9 cellular contexts compared by ENCODE assay signal in the genomic region with DNA sequence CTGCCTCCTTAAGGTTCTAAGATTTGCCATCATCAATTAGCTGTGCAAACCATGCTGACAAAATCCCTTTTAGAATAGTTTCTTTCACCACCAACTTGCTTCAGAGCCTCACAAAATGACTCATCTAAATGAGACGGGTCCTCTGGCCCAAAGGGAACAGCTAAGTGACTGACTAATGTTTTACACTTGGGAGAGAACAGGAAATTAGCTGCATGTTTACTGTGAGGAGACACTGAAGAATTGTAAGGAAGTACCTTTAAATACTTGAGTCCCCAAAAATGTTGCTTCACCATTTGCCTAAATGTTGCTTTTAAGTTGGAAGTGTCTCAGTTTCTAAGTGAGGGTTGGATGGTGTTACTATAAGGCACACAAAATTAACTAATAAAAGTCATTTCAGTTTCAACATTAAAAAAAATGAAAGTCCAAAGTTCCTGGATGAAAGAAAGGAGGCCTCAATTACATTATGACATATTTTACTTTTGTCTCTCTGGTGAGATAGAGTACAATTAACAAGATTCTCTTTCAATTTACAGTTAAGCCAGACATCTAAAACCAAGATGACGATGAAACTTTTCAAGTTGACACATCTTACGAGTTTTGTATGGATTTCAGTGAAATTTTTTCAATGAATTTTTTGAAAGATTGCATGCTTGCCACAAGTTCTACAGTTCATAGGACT.
DNase-seq lines count a peak whose midpoint lies in the region; ATAC-seq and TF ChIP-seq lines count a peak whose summit lies in the region.
"Had no signal": no experiment of that assay in that cellular context is flagged by ENCODE, and none has a peak within 500 bp of the region (broad histone marks: within the 10 kb centered on the region; RNA-seq: fewer than 3 reads in every experiment).

No MANE protein-coding gene starts in this region.

- DNase-seq in AG09319 (ENCODE audit: extremely low read depth, low read depth) (peak; percentile 24), LHCN-M2 (ENCODE audit: low read depth) (peak; percentile 95), endothelial cell (ENCODE audit: low spot score) (no peak), NAMALWA (ENCODE audit: low spot score) (no peak), DMS153 (lab: John Stamatoyannopoulos, UW) (no peak), T-helper 9 cell (no peak)
- no peak for DNase-seq in stimulated activated effector memory CD8-positive, alpha-beta T cell treated with anti-CD3 and anti-CD28 coated beads, Interleukin-12 subunit alpha, Interleukin-12 subunit beta, amount 100 ng/mL, for 72 hours (ENCODE audit: low spot score in 2 of 2)

- H3K9me3 Mint-ChIP-seq in endothelial cell (ENCODE audit: unreplicated experiment) = no peaks in the 10 kb centered on the region
- no peaks in the 10 kb centered on the region for H3K9me3 Mint-ChIP-seq in stimulated activated effector memory CD8-positive, alpha-beta T cell treated with anti-CD3 and anti-CD28 coated beads, Interleukin-12 subunit alpha, Interleukin-12 subunit beta, amount 100 ng/mL, for 72 hours

- ATAC-seq in GM19452 (IDR thresholded peaks at IDR 0.05; ENCODE audit: unreplicated experiment) = peak; percentile 88
- ATAC-seq in stimulated activated effector memory CD8-positive, alpha-beta T cell treated with anti-CD3 and anti-CD28 coated beads, Interleukin-12 subunit alpha, Interleukin-12 subunit beta, amount 100 ng/mL, for 72 hours = peak; percentile 63
- ATAC-seq: body of pancreas had no signal

- H3K4me3 Mint-ChIP-seq in endothelial cell (ENCODE audit: unreplicated experiment) = no peak overlapping the region
- H3K4me3 Mint-ChIP-seq in stimulated activated effector memory CD8-positive, alpha-beta T cell treated with anti-CD3 and anti-CD28 coated beads, Interleukin-12 subunit alpha, Interleukin-12 subunit beta, amount 100 ng/mL, for 72 hours = no peak overlapping the region

- no peaks in the 10 kb centered on the region for H3K36me3 Mint-ChIP-seq in endothelial cell (ENCODE audit: low read depth, unreplicated experiment)
- no peaks in the 10 kb centered on the region for H3K36me3 Mint-ChIP-seq in stimulated activated effector memory CD8-positive, alpha-beta T cell treated with anti-CD3 and anti-CD28 coated beads, Interleukin-12 subunit alpha, Interleukin-12 subunit beta, amount 100 ng/mL, for 72 hours

- TF ChIP-seq CTCF in AG09319 (IDR thresholded peaks at IDR 0.05; ENCODE audit: low read depth, low read length) (no peak), endothelial cell (IDR thresholded peaks at IDR 0.05; ENCODE audit: unreplicated experiment) (no peak)

- H3K27ac Mint-ChIP-seq in endothelial cell (ENCODE audit: unreplicated experiment) = peak overlapping the region; percentile 50
- H3K27ac Mint-ChIP-seq in stimulated activated effector memory CD8-positive, alpha-beta T cell treated with anti-CD3 and anti-CD28 coated beads, Interleukin-12 subunit alpha, Interleukin-12 subunit beta, amount 100 ng/mL, for 72 hours = no peak overlapping the region

- peaks cover 12% of the 10 kb centered on the region for H3K4me1 Mint-ChIP-seq in endothelial cell (ENCODE audit: unreplicated experiment)
- no peaks in the 10 kb centered on the region for H3K4me1 Mint-ChIP-seq in stimulated activated effector memory CD8-positive, alpha-beta T cell treated with anti-CD3 and anti-CD28 coated beads, Interleukin-12 subunit alpha, Interleukin-12 subunit beta, amount 100 ng/mL, for 72 hours

- H3K27me3 Mint-ChIP-seq in endothelial cell (ENCODE audit: unreplicated experiment) = no peaks in the 10 kb centered on the region

Comparison
In these comparisons a context has a peak if more than half of its experiments do, and no peak if none do; other contexts are left out.
1. DNase-seq: peak in AG09319 (single experiment) and LHCN-M2 (single experiment); none in endothelial cell (single experiment), stimulated activated effector memory CD8-positive, alpha-beta T cell treated with anti-CD3 and anti-CD28 coated beads, Interleukin-12 subunit alpha, Interleukin-12 subunit beta, amount 100 ng/mL, for 72 hours (0 of 2), NAMALWA (single experiment), DMS153 (single experiment) and T-helper 9 cell (single experiment).